In the genomic region with DNA sequence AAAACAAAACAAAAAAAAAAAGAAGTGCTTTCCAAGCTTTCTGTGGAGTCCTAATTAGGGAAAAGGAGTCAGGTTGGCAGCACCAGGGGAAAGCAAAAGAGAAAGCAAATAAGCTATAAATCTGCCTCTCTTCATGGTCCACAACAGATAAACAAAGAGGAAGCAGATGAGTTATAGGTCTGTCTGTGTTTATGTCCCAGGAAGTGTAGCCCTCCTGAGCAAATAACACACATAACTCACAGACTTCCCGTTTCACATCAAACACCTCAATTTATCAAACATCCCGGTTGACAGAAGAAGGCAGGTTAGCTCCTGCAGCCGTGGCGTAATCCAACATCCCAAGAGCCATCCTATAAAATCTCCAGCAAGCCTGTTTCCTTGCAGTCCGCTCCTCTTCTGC, we compare ENCODE assay signal across 1 cellular context.
TF ChIP-seq lines count a peak whose summit lies in the region.

No MANE protein-coding gene starts in this region.

TF ChIP-seq in HepG2, 621 proteins besides CTCF, POLR2A, EP300 and RAD21:
- no peak for TF ChIP-seq MEIS2 (CRISPR knock-in tag; IDR thresholded peaks at IDR 0.05)
- TF ChIP-seq FOXP1 (IDR thresholded peaks at IDR 0.05): no peak
- TF ChIP-seq FOXP1 (CRISPR knock-in tag; IDR thresholded peaks at IDR 0.05): 0 out of 2 replicates have a peak, but pooled peaks have one; percentile 7
- TF ChIP-seq ELF3 (CRISPR knock-in tag; IDR thresholded peaks at IDR 0.05): peak; percentile 74; the same call in 1 of the 2 replicates
- TF ChIP-seq YY1 (IDR thresholded peaks at IDR 0.05; ENCODE audit: insufficient read depth, insufficient replicate concordance, low read depth, low read length): no peak
- peak; percentile 18; the same call in 1 of the 2 replicates for TF ChIP-seq RARA (CRISPR knock-in tag; IDR thresholded peaks at IDR 0.05)
- TF ChIP-seq, protein P1, sequence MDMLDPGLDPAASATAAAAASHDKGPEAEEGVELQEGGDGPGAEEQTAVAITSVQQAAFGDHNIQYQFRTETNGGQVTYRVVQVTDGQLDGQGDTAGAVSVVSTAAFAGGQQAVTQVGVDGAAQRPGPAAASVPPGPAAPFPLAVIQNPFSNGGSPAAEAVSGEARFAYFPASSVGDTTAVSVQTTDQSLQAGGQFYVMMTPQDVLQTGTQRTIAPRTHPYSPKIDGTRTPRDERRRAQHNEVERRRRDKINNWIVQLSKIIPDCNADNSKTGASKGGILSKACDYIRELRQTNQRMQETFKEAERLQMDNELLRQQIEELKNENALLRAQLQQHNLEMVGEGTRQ (IDR thresholded peaks at IDR 0.05; ENCODE audit: low read depth, low read length): no peak
- TF ChIP-seq, protein P1 (CRISPR knock-in tag; IDR thresholded peaks at IDR 0.05; ENCODE audit: borderline replicate concordance): no peak
- no peak for TF ChIP-seq TAF15 (IDR thresholded peaks at IDR 0.05; ENCODE audit: low read depth, low read length, poor library complexity, severe bottlenecking)
- no peak for TF ChIP-seq FOSL1 (CRISPR knock-in tag; IDR thresholded peaks at IDR 0.05; ENCODE audit: borderline replicate concordance)
- TF ChIP-seq MED1 (CRISPR knock-in tag; IDR thresholded peaks at IDR 0.05): no peak
- TF ChIP-seq SOX5 (CRISPR knock-in tag; IDR thresholded peaks at IDR 0.05; ENCODE audit: borderline replicate concordance): peak; percentile 21; the same call in 1 of the 2 replicates
- peak; percentile 28; the same call in 1 of the 2 replicates for TF ChIP-seq ETV5 (CRISPR knock-in tag; IDR thresholded peaks at IDR 0.05; ENCODE audit: borderline replicate concordance)
TF ChIP-seq in HepG2: peak in this region for 5.
